In the genomic region with DNA sequence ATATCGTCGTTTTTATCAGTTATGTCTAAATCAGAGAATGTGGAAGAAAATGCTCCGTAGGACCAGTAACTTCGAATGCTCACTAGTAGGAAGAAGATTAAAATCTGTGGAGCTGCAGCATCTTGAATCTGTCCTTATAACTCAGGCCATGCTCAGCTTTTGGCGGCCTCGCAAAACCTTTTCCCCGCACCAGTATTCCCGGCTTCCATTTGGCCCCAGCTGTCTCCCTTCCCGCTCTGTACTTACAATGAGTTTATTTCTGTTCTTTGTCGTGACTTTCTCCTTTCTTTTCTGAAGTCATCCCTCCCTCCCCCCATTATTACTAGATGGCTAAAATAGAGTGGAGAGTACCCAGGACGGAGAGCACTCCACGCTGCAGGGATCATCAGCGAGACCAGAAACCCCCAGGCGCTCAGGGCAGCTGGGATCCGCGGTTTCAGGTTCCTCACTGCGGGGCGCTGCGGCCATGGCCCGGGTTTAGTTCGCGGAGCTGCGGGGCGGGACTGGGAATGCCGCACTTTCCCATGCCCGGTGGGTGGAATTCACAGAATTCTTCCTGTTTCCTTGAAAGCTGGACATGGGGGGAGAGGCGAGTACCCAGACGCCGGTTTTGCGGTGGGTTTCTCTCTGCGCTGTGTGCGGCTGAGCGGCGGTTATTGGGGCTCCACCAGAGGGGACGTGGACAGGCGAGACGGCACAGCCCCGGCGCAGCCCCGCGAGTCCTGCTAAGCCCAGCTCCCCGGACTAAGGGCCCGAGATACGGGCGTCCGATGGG, we compare ENCODE assay signal across 11 cellular contexts.
DNase-seq lines count a peak whose midpoint lies in the region; ATAC-seq and TF ChIP-seq lines count a peak whose summit lies in the region.
"Had no signal": no experiment of that assay in that cellular context is flagged by ENCODE, and none has a peak within 500 bp of the region (broad histone marks: within the 10 kb centered on the region; RNA-seq: fewer than 3 reads in every experiment).

No MANE protein-coding gene starts in this region.

- intact Hi-C loops in left ventricle myocardium inferior (cut with micrococcal nuclease) = no loop called here

- H3K9me3 ChIP-seq in left ventricle myocardium inferior (replicated peaks) (peaks cover 28% of the 10 kb centered on the region), muscle layer of colon (ENCODE audit: low read length) (no peaks in the 10 kb centered on the region), tibial nerve (peaks cover 0 to 20% (median 10%) of the 10 kb centered on the region in 4 donors)

- H3K27me3 ChIP-seq in left ventricle myocardium inferior (ENCODE audit: low read depth) (peaks cover 4% of the 10 kb centered on the region), muscle layer of colon (ENCODE audit: control insufficient read depth in 1 of 2, insufficient read depth in 2 of 2, low read length in 2 of 2) (no peaks in the 10 kb centered on the region), tibial nerve (no peaks in the 10 kb centered on the region)

- no peak for ATAC-seq in HG03342 (IDR thresholded peaks at IDR 0.05; ENCODE audit: unreplicated experiment)
- ATAC-seq: PC-3, T-helper 17 cell had no signal

- H3K36me3 ChIP-seq in left ventricle myocardium inferior = no peaks in the 10 kb centered on the region
- H3K36me3 ChIP-seq in muscle layer of colon (ENCODE audit: insufficient read depth, low read length) = no peaks in the 10 kb centered on the region
- H3K36me3 ChIP-seq in tibial nerve = no peaks in the 10 kb centered on the region

- WGBS in tibial nerve, 2 donors = 12 to 17% methylated on average over 43 to 46 of the region's 46 CpGs

- TF ChIP-seq CTCF in astrocyte of the spinal cord (IDR thresholded peaks at IDR 0.05; ENCODE audit: low read depth, low read length) (no peak), left ventricle myocardium inferior (IDR thresholded peaks at IDR 0.05; ENCODE audit: borderline replicate concordance) (no peak), tibial nerve (IDR thresholded peaks at IDR 0.05) (no peak)

- DNase-seq in astrocyte of the spinal cord (ENCODE audit: low read depth, low spot score) (peak; percentile 2), left ventricle myocardium inferior (peak; percentile 22), tibial nerve (ENCODE audit: low spot score in 2 of 2) (no peak), T-helper 9 cell (no peak), NCI-H524 (lab: John Stamatoyannopoulos, UW) (no peak)
- DNase-seq in stimulated activated CD4-positive, alpha-beta T cell treated with anti-CD3 and anti-CD28 coated beads, Interleukin-4, amount 100 ng/mL, for 24 hours = no peak
- DNase-seq: activated CD4-positive, alpha-beta memory T cell treated with anti-CD3 and anti-CD28 coated beads for 36 hours; PC-3; T-helper 17 cell had no signal

- H3K4me3 ChIP-seq in astrocyte of the spinal cord (ENCODE audit: low read depth, low read length) (peak overlapping the region; percentile 46), left ventricle myocardium inferior (peak overlapping the region; percentile 64), muscle layer of colon (ENCODE audit: low read depth in 1 of 2, low read length in 2 of 2) (peak overlapping the region; percentile 49 to 69), tibial nerve (peak overlapping the region in 3 of 4 donors; percentile 7 to 45 (median 32))

- H3K9ac ChIP-seq in muscle layer of colon (ENCODE audit: low read length) = peak overlapping the region; percentile 8

- TF ChIP-seq POLR2A in tibial nerve (IDR thresholded peaks at IDR 0.05) = no peak

- in situ Hi-C loops in astrocyte of the spinal cord (cut with HindIII; ENCODE audit: low sequenced_read_pairs) = no loop called here

- no peak for TF ChIP-seq EP300 in tibial nerve (IDR thresholded peaks at IDR 0.05)

- H3K4me1 ChIP-seq in left ventricle myocardium inferior (peaks cover 12% of the 10 kb centered on the region), muscle layer of colon (ENCODE audit: insufficient read depth, low read length) (peaks cover 5% of the 10 kb centered on the region), tibial nerve (peaks cover 0 to 10% (median 0%) of the 10 kb centered on the region in 4 donors)

- no peak overlapping the region for H3K27ac ChIP-seq in left ventricle myocardium inferior (replicated peaks)
- peak overlapping the region; percentile 16 for H3K27ac ChIP-seq in muscle layer of colon (ENCODE audit: low read depth, low read length)
- no peak overlapping the region for H3K27ac ChIP-seq in tibial nerve

Comparison
In these comparisons a context has a peak if more than half of its experiments do, and no peak if none do; other contexts are left out.
1. DNase-seq: peak in astrocyte of the spinal cord (single experiment) and left ventricle myocardium inferior (single experiment); none in tibial nerve (0 of 2), T-helper 9 cell (single experiment), NCI-H524 (0 of 2) and stimulated activated CD4-positive, alpha-beta T cell treated with anti-CD3 and anti-CD28 coated beads, Interleukin-4, amount 100 ng/mL, for 24 hours (single experiment).
2. Peak in every context shown above with its lines, with median percentiles within 50 percentile points of each other: H3K4me3 ChIP-seq.